In the genomic region with DNA sequence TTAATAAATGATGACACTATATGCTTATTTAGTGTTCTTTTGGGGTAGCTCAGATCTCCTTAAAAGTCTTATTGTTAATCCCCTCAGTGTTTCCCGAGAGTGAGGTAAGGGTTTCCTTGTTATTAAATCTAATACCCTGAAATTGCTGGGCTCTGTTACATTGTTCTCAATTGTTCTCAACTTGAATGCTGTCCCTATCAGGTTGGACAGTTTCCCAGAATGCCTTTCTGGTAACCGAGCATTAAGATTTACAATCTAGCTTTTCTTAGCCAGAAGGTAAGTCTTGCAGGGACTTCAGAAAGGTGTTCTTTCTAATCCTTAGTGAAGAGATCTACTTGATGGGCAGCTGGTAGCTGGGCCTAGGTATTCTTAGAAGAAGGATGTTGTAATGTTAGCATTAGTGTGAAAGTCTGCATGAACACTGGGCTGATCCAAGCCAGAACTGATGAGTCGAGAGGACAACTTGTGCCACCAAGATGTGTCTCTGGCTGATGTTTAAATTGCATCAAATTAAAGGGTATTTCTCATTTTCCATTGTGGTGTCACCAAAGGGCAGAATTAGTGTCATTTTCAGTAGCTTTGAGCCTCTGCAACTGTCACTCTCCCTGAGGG, we compare ENCODE assay signal across 20 cellular contexts.
"Had no signal": no experiment of that assay in that cellular context is flagged by ENCODE, and none has a peak within 500 bp of the region (broad histone marks: within the 10 kb centered on the region; RNA-seq: fewer than 3 reads in every experiment).

No MANE protein-coding gene starts in this region.

- DNase-seq: activated CD4-positive, alpha-beta T cell treated with anti-CD3 and anti-CD28 coated beads, Interleukin-2, amount 10 ng/mL, durations not matched to agents 7 days and 5 days; activated CD8-positive, alpha-beta memory T cell treated with anti-CD3 and anti-CD28 coated beads for 24 hours; activated CD8-positive, alpha-beta memory T cell treated with anti-CD3 and anti-CD28 coated beads, Interleukin-2, amount 50 U/mL, for 48 hours; activated naive CD8-positive, alpha-beta T cell treated with anti-CD3 and anti-CD28 coated beads for 36 hours; amniotic stem cell; central memory CD4-positive, alpha-beta T cell; endodermal cell; heart right ventricle; immature natural killer cell; lower lobe of right lung; natural killer cell; ovary; SK-N-SH; spleen; stimulated activated CD4-positive, alpha-beta T cell treated with anti-CD3 and anti-CD28 coated beads, Interleukin-4, amount 100 ng/mL, for 4 hours; stimulated activated naive CD4-positive, alpha-beta T cell; substantia nigra; T-helper 9 cell had no signal

- H3K27ac ChIP-seq: gastroesophageal sphincter, lower lobe of right lung, ovary, spleen, tibial nerve had no signal
